In genomic region chr7:138963675-138964074, GRCh38 we compare ENCODE assay signal across 25 cellular contexts. TPM values are rescaled to one million over a fixed set of nuclear protein-coding genes. Genes with fewer than 3 reads are reported as not detected.
DNase-seq lines count a peak whose midpoint lies in the region; ATAC-seq, FAIRE-seq and TF ChIP-seq lines count a peak whose summit lies in the region.
"Had no signal": no experiment of that assay in that cellular context is flagged by ENCODE, and none has a peak within 500 bp of the region (broad histone marks: within the 10 kb centered on the region; RNA-seq: fewer than 3 reads in every experiment).

No MANE protein-coding gene starts in this region.

- H3K4me2 ChIP-seq in BLaER1 = peak overlapping the region; percentile 4; the same call in 1 of the 2 replicates
- H3K4me2 ChIP-seq: GM23338, KMS-11 had no signal

- CTCF ChIA-PET in WTC11 (lab: Charles Lee) = no interaction called here

- ATAC-seq in WTC11 (no peak), esophagus mucosa (no peak), GM21515 (IDR thresholded peaks at IDR 0.05; ENCODE audit: unreplicated experiment) (no peak)
- ATAC-seq: CD8-positive, alpha-beta T cell; GM12878; GM23338; HCT116; HepG2 had no signal

- no peak overlapping the region for H3K27ac ChIP-seq in BLaER1
- H3K27ac ChIP-seq: KMS-11 had no signal

- no peak for TF ChIP-seq POLR2A in erythroblast (IDR thresholded peaks at IDR 0.05; ENCODE audit: low read length)

- no peak for FAIRE-seq in HTR-8/SVneo (lab: Jason Lieb, UNC)
- FAIRE-seq: A204.1, GM12878, GM19239, HepG2 had no signal

- peaks cover 8% of the 10 kb centered on the region for H3K9me3 Mint-ChIP-seq in WTC11
- H3K9me3 Mint-ChIP-seq: CD8-positive, alpha-beta T cell; GM23338; HFFc6; IgD-negative memory B cell had no signal

- TF ChIP-seq CTCF in WTC11 (IDR thresholded peaks at IDR 0.05) = no peak

- H3K4me3 ChIP-seq in BLaER1 = no peak overlapping the region
- H3K4me3 ChIP-seq: GM12878, GM23338 had no signal

- DNase-seq in KBM-7 (peak; percentile 60), WTC11 (ENCODE audit: low spot score) (no peak), foreskin melanocyte (peak; percentile 28), erythroblast (lab: John Stamatoyannopoulos, UW) (no peak), HTR-8/SVneo (ENCODE audit: insufficient read length, low spot score) (no peak)
- DNase-seq: BE2C; CD8-positive, alpha-beta T cell; COR-L47; DMS 273 treated with DMSO at 0.1 percent for 48 hours; DMS53; DND-41; EL; H7; HFFc6 had no signal

- no peak overlapping the region for H3K4me3 Mint-ChIP-seq in WTC11
- H3K4me3 Mint-ChIP-seq: CD8-positive, alpha-beta T cell; GM23338; HFFc6; IgD-negative memory B cell had no signal

- H3K36me3 ChIP-seq in BLaER1 = peaks cover 20% of the 10 kb centered on the region; the same call in 1 of the 2 replicates
- H3K36me3 ChIP-seq: BE2C had no signal

- peaks cover 15% of the 10 kb centered on the region for H3K4me1 ChIP-seq in BLaER1
- H3K4me1 ChIP-seq: BE2C had no signal

- H3K9me3 ChIP-seq in BLaER1 = peaks cover 14% of the 10 kb centered on the region
- H3K9me3 ChIP-seq: BE2C had no signal

- H3K27me3 ChIP-seq in BLaER1 = no peaks in the 10 kb centered on the region
- H3K27me3 ChIP-seq: BE2C had no signal

- H3K9ac ChIP-seq in BLaER1 = no peak overlapping the region
- H3K9ac ChIP-seq: KMS-11 had no signal

- peaks cover 25% of the 10 kb centered on the region for H3K4me1 Mint-ChIP-seq in WTC11

- H3K36me3 Mint-ChIP-seq in WTC11 = peaks cover 7% of the 10 kb centered on the region; the same call in 1 of the 2 replicates
- H3K36me3 Mint-ChIP-seq: CD8-positive, alpha-beta T cell; IgD-negative memory B cell had no signal

- POLR2A ChIA-PET in WTC11 (lab: Charles Lee) = no interaction called here

- in situ Hi-C loops in KBM-7 (cut with MboI; ENCODE audit: low pct_unique_long_range_greater_than_20kb, low sequenced_read_pairs) = no loop called here

- 0 out of 2 replicates have a peak, but pooled peaks cover 16% of the 10 kb centered on the region for H4K20me1 ChIP-seq in BLaER1

- no peaks in the 10 kb centered on the region for H3K27me3 Mint-ChIP-seq in WTC11 (ENCODE audit: low read depth)

- peak overlapping the region; percentile 84 for H3K27ac Mint-ChIP-seq in WTC11
- H3K27ac Mint-ChIP-seq: CD8-positive, alpha-beta T cell; GM23338; HFFc6; IgD-negative memory B cell had no signal

TF ChIP-seq in WTC11, 78 proteins besides CTCF, POLR2A, EP300 and RAD21:
- TF ChIP-seq, protein P1, sequence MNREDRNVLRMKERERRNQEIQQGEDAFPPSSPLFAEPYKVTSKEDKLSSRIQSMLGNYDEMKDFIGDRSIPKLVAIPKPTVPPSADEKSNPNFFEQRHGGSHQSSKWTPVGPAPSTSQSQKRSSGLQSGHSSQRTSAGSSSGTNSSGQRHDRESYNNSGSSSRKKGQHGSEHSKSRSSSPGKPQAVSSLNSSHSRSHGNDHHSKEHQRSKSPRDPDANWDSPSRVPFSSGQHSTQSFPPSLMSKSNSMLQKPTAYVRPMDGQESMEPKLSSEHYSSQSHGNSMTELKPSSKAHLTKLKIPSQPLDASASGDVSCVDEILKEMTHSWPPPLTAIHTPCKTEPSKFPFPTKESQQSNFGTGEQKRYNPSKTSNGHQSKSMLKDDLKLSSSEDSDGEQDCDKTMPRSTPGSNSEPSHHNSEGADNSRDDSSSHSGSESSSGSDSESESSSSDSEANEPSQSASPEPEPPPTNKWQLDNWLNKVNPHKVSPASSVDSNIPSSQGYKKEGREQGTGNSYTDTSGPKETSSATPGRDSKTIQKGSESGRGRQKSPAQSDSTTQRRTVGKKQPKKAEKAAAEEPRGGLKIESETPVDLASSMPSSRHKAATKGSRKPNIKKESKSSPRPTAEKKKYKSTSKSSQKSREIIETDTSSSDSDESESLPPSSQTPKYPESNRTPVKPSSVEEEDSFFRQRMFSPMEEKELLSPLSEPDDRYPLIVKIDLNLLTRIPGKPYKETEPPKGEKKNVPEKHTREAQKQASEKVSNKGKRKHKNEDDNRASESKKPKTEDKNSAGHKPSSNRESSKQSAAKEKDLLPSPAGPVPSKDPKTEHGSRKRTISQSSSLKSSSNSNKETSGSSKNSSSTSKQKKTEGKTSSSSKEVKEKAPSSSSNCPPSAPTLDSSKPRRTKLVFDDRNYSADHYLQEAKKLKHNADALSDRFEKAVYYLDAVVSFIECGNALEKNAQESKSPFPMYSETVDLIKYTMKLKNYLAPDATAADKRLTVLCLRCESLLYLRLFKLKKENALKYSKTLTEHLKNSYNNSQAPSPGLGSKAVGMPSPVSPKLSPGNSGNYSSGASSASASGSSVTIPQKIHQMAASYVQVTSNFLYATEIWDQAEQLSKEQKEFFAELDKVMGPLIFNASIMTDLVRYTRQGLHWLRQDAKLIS (CRISPR knock-in tag; IDR thresholded peaks at IDR 0.05; ENCODE audit: borderline replicate concordance) = no peak
- TF ChIP-seq, protein P2, sequence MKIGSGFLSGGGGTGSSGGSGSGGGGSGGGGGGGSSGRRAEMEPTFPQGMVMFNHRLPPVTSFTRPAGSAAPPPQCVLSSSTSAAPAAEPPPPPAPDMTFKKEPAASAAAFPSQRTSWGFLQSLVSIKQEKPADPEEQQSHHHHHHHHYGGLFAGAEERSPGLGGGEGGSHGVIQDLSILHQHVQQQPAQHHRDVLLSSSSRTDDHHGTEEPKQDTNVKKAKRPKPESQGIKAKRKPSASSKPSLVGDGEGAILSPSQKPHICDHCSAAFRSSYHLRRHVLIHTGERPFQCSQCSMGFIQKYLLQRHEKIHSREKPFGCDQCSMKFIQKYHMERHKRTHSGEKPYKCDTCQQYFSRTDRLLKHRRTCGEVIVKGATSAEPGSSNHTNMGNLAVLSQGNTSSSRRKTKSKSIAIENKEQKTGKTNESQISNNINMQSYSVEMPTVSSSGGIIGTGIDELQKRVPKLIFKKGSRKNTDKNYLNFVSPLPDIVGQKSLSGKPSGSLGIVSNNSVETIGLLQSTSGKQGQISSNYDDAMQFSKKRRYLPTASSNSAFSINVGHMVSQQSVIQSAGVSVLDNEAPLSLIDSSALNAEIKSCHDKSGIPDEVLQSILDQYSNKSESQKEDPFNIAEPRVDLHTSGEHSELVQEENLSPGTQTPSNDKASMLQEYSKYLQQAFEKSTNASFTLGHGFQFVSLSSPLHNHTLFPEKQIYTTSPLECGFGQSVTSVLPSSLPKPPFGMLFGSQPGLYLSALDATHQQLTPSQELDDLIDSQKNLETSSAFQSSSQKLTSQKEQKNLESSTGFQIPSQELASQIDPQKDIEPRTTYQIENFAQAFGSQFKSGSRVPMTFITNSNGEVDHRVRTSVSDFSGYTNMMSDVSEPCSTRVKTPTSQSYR (CRISPR knock-in tag; IDR thresholded peaks at IDR 0.05) = no peak
- no peak for TF ChIP-seq GABPB1 (CRISPR knock-in tag; IDR thresholded peaks at IDR 0.05)
- TF ChIP-seq HMGXB4 (CRISPR knock-in tag; IDR thresholded peaks at IDR 0.05) = no peak
- no peak for TF ChIP-seq CDX4 (CRISPR knock-in tag; IDR thresholded peaks at IDR 0.05; ENCODE audit: borderline replicate concordance)
- no peak for TF ChIP-seq KAT7 (CRISPR knock-in tag; IDR thresholded peaks at IDR 0.05; ENCODE audit: borderline replicate concordance)
- no peak for TF ChIP-seq USF1 (CRISPR knock-in tag; IDR thresholded peaks at IDR 0.05)
- no peak for TF ChIP-seq ZNF671 (CRISPR knock-in tag; IDR thresholded peaks at IDR 0.05)
- no peak for TF ChIP-seq TEAD4 (CRISPR knock-in tag; IDR thresholded peaks at IDR 0.05)
- no peak for TF ChIP-seq FOXJ3 (CRISPR knock-in tag; IDR thresholded peaks at IDR 0.05; ENCODE audit: borderline replicate concordance)
- TF ChIP-seq ZNF512 (CRISPR knock-in tag; IDR thresholded peaks at IDR 0.05; ENCODE audit: borderline replicate concordance) = no peak

RNA-seq across cellular contexts. Expression of gene KIAA1549, which starts 17.5 kb away (rescaled TPM):
- total RNA-seq in WTC11 (2021) (16.3 to 18.7 TPM (median 17.2 TPM) in 3 replicates), esophagus mucosa (0.20 TPM)

Comparison
In these comparisons a context has a peak if more than half of its experiments do, and no peak if none do; other contexts are left out.
1. DNase-seq: peak in KBM-7 (single experiment) and foreskin melanocyte (single experiment); none in WTC11 (single experiment), erythroblast (0 of 2) and HTR-8/SVneo (single experiment).
2. RNA of gene KIAA1549, which starts 17.5 kb away (total RNA-seq): 16.3 to 18.7 TPM in WTC11; 0.20 TPM in esophagus mucosa (single experiment); every median in the first group is over 10 times any median in the second.